16 cellular contexts compared by ENCODE assay signal in the genomic region with DNA sequence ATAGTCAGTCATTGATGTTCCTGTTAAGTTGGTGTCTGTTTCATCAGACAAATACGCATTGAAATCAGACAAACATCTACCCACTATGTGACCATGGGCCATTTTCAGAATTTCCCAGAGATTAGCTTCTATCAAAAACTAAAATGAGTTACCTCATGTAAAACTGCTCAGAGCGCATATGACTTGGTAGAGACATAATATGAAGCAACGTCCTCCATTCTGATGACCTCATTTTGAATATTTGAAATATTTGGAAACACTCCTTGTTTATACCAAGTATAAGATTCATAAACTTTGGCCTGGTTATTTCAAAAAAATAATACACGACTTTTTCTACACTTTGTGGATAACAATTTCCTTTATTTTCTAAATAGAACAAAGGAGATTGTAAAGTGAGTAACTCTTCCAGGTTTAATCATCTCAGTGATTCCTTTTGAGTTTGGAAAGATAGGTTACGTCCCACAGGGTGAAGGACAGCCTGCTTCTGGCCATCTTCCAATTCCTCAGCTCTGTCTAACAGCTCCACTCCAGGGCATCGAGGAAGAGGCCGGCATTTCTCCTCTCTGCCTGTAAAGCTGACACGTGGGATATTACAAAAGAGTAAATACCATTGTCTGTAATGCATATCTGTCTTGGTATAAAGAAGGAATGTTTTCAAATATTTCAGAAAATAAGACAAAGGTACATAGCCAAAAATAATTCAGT.
DNase-seq lines count a peak whose midpoint lies in the region; ATAC-seq and TF ChIP-seq lines count a peak whose summit lies in the region.
"Had no signal": no experiment of that assay in that cellular context is flagged by ENCODE, and none has a peak within 500 bp of the region (broad histone marks: within the 10 kb centered on the region; RNA-seq: fewer than 3 reads in every experiment).

No MANE protein-coding gene starts in this region.

- no peaks in the 10 kb centered on the region for H3K27me3 Mint-ChIP-seq in GM23338 (ENCODE audit: insufficient read depth, low read depth, poor library complexity)
- H3K27me3 Mint-ChIP-seq in activated CD4-positive, alpha-beta memory T cell treated with anti-CD3 and anti-CD28 coated beads for 36 hours, result no peaks in the 10 kb centered on the region
- H3K27me3 Mint-ChIP-seq: stimulated activated memory B cell treated with anti-CD40 and anti-IgM and Interleukin-4, amounts not matched to agents 10 μg/mL and 1 μg/mL and 100 μg/mL, for 72 hours had no signal

- H3K36me3 ChIP-seq in GM23338 (ENCODE audit: insufficient read depth) (no peaks in the 10 kb centered on the region), spleen (no peaks in the 10 kb centered on the region)

- WGBS in spleen, 5 donors, result 61 to 77% (median 69%) methylated on average over 8 of the region's 8 CpGs

- no peaks in the 10 kb centered on the region for H3K9me2 ChIP-seq in GM23338 (ENCODE audit: insufficient read depth)

- peaks cover 16% of the 10 kb centered on the region for H3K4me1 Mint-ChIP-seq in GM23338
- H3K4me1 Mint-ChIP-seq in activated CD4-positive, alpha-beta memory T cell treated with anti-CD3 and anti-CD28 coated beads for 36 hours (ENCODE audit: low read depth), result no peaks in the 10 kb centered on the region
- H3K4me1 Mint-ChIP-seq: CD14-positive monocyte; stimulated activated memory B cell treated with anti-CD40 and anti-IgM and Interleukin-4, amounts not matched to agents 10 μg/mL and 1 μg/mL and 100 μg/mL, for 72 hours had no signal

- POLR2A ChIA-PET in activated CD4-positive, alpha-beta memory T cell treated with anti-CD3 and anti-CD28 coated beads for 36 hours (lab: Charles Lee), result no interaction called here

- H4K20me1 ChIP-seq in GM23338 (replicated peaks; ENCODE audit: insufficient read depth), result no peaks in the 10 kb centered on the region

- TF ChIP-seq POLR2A in spleen (IDR thresholded peaks at IDR 0.05), result no peak

- CTCF ChIA-PET in activated CD4-positive, alpha-beta memory T cell treated with anti-CD3 and anti-CD28 coated beads for 36 hours (lab: Charles Lee), result no interaction called here

- H3K9me3 Mint-ChIP-seq in GM23338, result no peaks in the 10 kb centered on the region
- H3K9me3 Mint-ChIP-seq in activated CD4-positive, alpha-beta memory T cell treated with anti-CD3 and anti-CD28 coated beads for 36 hours, result peaks cover 5% of the 10 kb centered on the region
- H3K9me3 Mint-ChIP-seq: CD14-positive monocyte; neural crest cell; stimulated activated memory B cell treated with anti-CD40 and anti-IgM and Interleukin-4, amounts not matched to agents 10 μg/mL and 1 μg/mL and 100 μg/mL, for 72 hours had no signal

- H3K27ac Mint-ChIP-seq in GM23338, result peak overlapping the region; percentile 82; the same call in 1 of the 2 replicates
- no peak overlapping the region for H3K27ac Mint-ChIP-seq in activated CD4-positive, alpha-beta memory T cell treated with anti-CD3 and anti-CD28 coated beads for 36 hours
- H3K27ac Mint-ChIP-seq: CD14-positive monocyte; stimulated activated memory B cell treated with anti-CD40 and anti-IgM and Interleukin-4, amounts not matched to agents 10 μg/mL and 1 μg/mL and 100 μg/mL, for 72 hours had no signal

- peak; percentile 89 for ATAC-seq in GM23338
- ATAC-seq: stimulated activated memory B cell treated with anti-CD40 and anti-IgM and Interleukin-4, amounts not matched to agents 10 μg/mL and 1 μg/mL and 100 μg/mL, for 72 hours had no signal

- no peak overlapping the region for H3K4me3 ChIP-seq in GM23338
- H3K4me3 ChIP-seq in spleen, result no peak overlapping the region
- H3K4me3 ChIP-seq: coronary artery had no signal

- H3K79me2 ChIP-seq in GM23338 (replicated peaks; ENCODE audit: insufficient read depth), result no peaks in the 10 kb centered on the region

- H3K4me3 Mint-ChIP-seq in GM23338, result no peak overlapping the region
- H3K4me3 Mint-ChIP-seq in activated CD4-positive, alpha-beta memory T cell treated with anti-CD3 and anti-CD28 coated beads for 36 hours, result no peak overlapping the region
- H3K4me3 Mint-ChIP-seq: CD14-positive monocyte; neural crest cell; stimulated activated memory B cell treated with anti-CD40 and anti-IgM and Interleukin-4, amounts not matched to agents 10 μg/mL and 1 μg/mL and 100 μg/mL, for 72 hours had no signal

- H3K36me3 Mint-ChIP-seq in GM23338 (ENCODE audit: low read depth), result no peaks in the 10 kb centered on the region
- H3K36me3 Mint-ChIP-seq in activated CD4-positive, alpha-beta memory T cell treated with anti-CD3 and anti-CD28 coated beads for 36 hours, result no peaks in the 10 kb centered on the region
- H3K36me3 Mint-ChIP-seq: CD14-positive monocyte; stimulated activated memory B cell treated with anti-CD40 and anti-IgM and Interleukin-4, amounts not matched to agents 10 μg/mL and 1 μg/mL and 100 μg/mL, for 72 hours had no signal

- no peaks in the 10 kb centered on the region for H3F3A ChIP-seq in GM23338 (replicated peaks; ENCODE audit: low read depth)

- no peak overlapping the region for H2AFZ ChIP-seq in GM23338

- peak; percentile 45 for DNase-seq in GM23338 (ENCODE audit: low spot score)
- peak; percentile 66 for DNase-seq in NCI-H69 (lab: John Stamatoyannopoulos, UW)
- DNase-seq in foreskin melanocyte, result peak; percentile 6
- DNase-seq in posterior cingulate gyrus, result peak in 6 of 10 donors; percentile 12 to 79 (median 21)
- no peak for DNase-seq in activated CD4-positive, alpha-beta memory T cell treated with anti-CD3 and anti-CD28 coated beads for 36 hours
- DNase-seq in OCI-M2 (lab: John Stamatoyannopoulos, UW; ENCODE audit: unreplicated experiment), result no peak
- no peak for DNase-seq in spleen
- no peak for DNase-seq in NCI-H2107 treated with DMSO at 0.1 percent for 48 hours (lab: John Stamatoyannopoulos, UW; ENCODE audit: unreplicated experiment)
- DNase-seq: activated CD8-positive, alpha-beta memory T cell treated with anti-CD3 and anti-CD28 coated beads for 24 hours; activated naive CD4-positive, alpha-beta T cell treated with Interleukin-2 at 50 U/mL for 16 hours; NCI-H146; T-helper 2 cell had no signal

- H3K9me3 ChIP-seq in spleen, result no peaks in the 10 kb centered on the region

- TF ChIP-seq CTCF in GM23338 (conservative IDR thresholded peaks at IDR 0.05; ENCODE audit: low read depth in 2 of 2) (no peak), spleen (IDR thresholded peaks at IDR 0.05 in 8 of 11, conservative IDR thresholded peaks at IDR 0.05 in 3 of 11) (no peak)

- no peak overlapping the region for H3K4me2 ChIP-seq in GM23338

- no peaks in the 10 kb centered on the region for H3K27me3 ChIP-seq in GM23338 (ENCODE audit: insufficient read depth)
- no peaks in the 10 kb centered on the region for H3K27me3 ChIP-seq in spleen (replicated peaks in 1 of 7)

- H3K4me1 ChIP-seq in GM23338 (ENCODE audit: insufficient read depth) (peaks cover 7% of the 10 kb centered on the region; the same call in 1 of the 2 replicates), spleen (no peaks in the 10 kb centered on the region)

- H3K27ac ChIP-seq in GM23338 (ENCODE audit: low read depth) (no peak overlapping the region), spleen (no peak overlapping the region)
- H3K27ac ChIP-seq: coronary artery had no signal

- intact Hi-C loops in posterior cingulate gyrus (cut with DNase I) (no loop called here), spleen (cut with DNase I; ENCODE audit: low total_unique reads) (no loop called here)
- intact Hi-C loops in activated CD4-positive, alpha-beta memory T cell treated with anti-CD3 and anti-CD28 coated beads for 36 hours (cut with micrococcal nuclease), result no loop called here

TF ChIP-seq in GM23338, 12 proteins besides CTCF, POLR2A, EP300 and RAD21:
- no peak for TF ChIP-seq ZNF331 (CRISPR knock-in tag; IDR thresholded peaks at IDR 0.05; ENCODE audit: low read depth)
- TF ChIP-seq, protein P1, sequence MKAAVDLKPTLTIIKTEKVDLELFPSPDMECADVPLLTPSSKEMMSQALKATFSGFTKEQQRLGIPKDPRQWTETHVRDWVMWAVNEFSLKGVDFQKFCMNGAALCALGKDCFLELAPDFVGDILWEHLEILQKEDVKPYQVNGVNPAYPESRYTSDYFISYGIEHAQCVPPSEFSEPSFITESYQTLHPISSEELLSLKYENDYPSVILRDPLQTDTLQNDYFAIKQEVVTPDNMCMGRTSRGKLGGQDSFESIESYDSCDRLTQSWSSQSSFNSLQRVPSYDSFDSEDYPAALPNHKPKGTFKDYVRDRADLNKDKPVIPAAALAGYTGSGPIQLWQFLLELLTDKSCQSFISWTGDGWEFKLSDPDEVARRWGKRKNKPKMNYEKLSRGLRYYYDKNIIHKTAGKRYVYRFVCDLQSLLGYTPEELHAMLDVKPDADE (IDR thresholded peaks at IDR 0.05), result no peak
- TF ChIP-seq, protein P2, sequence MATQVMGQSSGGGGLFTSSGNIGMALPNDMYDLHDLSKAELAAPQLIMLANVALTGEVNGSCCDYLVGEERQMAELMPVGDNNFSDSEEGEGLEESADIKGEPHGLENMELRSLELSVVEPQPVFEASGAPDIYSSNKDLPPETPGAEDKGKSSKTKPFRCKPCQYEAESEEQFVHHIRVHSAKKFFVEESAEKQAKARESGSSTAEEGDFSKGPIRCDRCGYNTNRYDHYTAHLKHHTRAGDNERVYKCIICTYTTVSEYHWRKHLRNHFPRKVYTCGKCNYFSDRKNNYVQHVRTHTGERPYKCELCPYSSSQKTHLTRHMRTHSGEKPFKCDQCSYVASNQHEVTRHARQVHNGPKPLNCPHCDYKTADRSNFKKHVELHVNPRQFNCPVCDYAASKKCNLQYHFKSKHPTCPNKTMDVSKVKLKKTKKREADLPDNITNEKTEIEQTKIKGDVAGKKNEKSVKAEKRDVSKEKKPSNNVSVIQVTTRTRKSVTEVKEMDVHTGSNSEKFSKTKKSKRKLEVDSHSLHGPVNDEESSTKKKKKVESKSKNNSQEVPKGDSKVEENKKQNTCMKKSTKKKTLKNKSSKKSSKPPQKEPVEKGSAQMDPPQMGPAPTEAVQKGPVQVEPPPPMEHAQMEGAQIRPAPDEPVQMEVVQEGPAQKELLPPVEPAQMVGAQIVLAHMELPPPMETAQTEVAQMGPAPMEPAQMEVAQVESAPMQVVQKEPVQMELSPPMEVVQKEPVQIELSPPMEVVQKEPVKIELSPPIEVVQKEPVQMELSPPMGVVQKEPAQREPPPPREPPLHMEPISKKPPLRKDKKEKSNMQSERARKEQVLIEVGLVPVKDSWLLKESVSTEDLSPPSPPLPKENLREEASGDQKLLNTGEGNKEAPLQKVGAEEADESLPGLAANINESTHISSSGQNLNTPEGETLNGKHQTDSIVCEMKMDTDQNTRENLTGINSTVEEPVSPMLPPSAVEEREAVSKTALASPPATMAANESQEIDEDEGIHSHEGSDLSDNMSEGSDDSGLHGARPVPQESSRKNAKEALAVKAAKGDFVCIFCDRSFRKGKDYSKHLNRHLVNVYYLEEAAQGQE (IDR thresholded peaks at IDR 0.05; ENCODE audit: unreplicated experiment), result no peak
- no peak for TF ChIP-seq EZH2phosphoT487 (IDR thresholded peaks at IDR 0.05; ENCODE audit: unreplicated experiment)
- no peak for TF ChIP-seq JUNB (IDR thresholded peaks at IDR 0.05; ENCODE audit: unreplicated experiment)

Comparison
In these comparisons a context has a peak if more than half of its experiments do, and no peak if none do; other contexts are left out.
1. DNase-seq: peak in GM23338 (single experiment), NCI-H69 (single experiment), foreskin melanocyte (single experiment) and posterior cingulate gyrus (6 of 10); none in activated CD4-positive, alpha-beta memory T cell treated with anti-CD3 and anti-CD28 coated beads for 36 hours (single experiment), OCI-M2 (single experiment), spleen (single experiment) and NCI-H2107 treated with DMSO at 0.1 percent for 48 hours (single experiment).